In genomic region chr3:20069178-20069532, GRCh38 we compare ENCODE assay signal across 1 cellular context.
TF ChIP-seq lines count a peak whose summit lies in the region.

No MANE protein-coding gene starts in this region.

TF ChIP-seq in H1, 55 proteins besides CTCF, POLR2A, EP300 and RAD21:
- TF ChIP-seq POU5F1 (IDR thresholded peaks at IDR 0.05; ENCODE audit: low read depth, low read length), result 0 out of 2 replicates have a peak, but pooled peaks have one; percentile 75
- peak; percentile 85 for TF ChIP-seq POLR2AphosphoS5 (IDR thresholded peaks at IDR 0.05; ENCODE audit: low read depth, low read length)
- TF ChIP-seq BACH1 (IDR thresholded peaks at IDR 0.05; ENCODE audit: low read length), result no peak
- 0 out of 2 replicates have a peak, but pooled peaks have one; percentile 21 for TF ChIP-seq TEAD4 (IDR thresholded peaks at IDR 0.05; ENCODE audit: low read depth, low read length)
- TF ChIP-seq RXRA (IDR thresholded peaks at IDR 0.05; ENCODE audit: insufficient read depth, low read depth, low read length), result peak; percentile 92; the same call in 1 of the 2 replicates
- TF ChIP-seq TCF12 (IDR thresholded peaks at IDR 0.05; ENCODE audit: low read depth, low read length), result 0 out of 2 replicates have a peak, but pooled peaks have one; percentile 54
- no peak for TF ChIP-seq BRCA1 (IDR thresholded peaks at IDR 0.05; ENCODE audit: low read depth, low read length)
